1 cellular context compared by ENCODE assay signal in the genomic region with DNA sequence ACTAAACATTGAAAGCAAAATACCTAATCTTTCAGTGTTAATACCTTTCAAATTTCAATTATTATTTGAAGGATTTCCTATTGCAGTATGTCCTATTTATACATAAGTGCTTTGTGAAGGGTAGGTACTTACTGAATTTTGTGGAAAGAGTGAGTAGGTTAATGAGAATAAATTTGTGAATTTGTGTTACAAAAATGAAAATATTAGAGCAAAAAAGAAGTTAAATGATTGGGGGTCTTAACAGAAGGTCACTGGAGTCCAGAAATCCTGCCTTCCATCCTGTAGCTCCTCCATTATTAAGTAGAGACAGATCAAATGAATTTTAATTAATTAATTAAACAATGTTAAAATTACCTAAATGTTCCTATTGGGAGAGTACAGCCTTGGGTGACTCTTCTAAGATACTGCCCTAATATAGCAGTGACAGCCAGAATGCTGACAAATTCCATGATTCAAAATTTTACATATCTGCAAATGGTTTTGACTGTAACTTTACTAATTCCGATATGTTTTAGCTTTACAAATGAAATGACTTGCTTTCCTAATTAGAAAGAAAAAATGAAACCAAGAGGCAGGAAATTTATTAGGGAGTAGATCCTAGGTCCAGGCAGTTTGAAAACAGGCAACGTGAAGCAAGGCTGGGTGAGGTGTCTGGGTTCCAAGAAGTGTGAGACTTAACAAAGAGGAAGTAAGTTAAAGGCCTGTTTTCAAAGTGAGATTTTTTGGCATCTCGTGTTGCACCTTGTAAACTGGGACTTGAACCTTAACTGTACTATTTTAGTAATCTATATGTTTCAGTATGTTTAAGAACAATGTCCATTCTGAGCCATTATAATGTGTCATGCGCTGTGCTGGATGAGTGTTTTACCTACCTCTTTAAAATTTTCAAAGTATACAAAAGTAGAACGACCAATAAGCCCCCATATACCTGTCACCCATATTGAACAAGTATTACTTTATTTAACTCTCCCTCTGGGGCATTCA.
TF ChIP-seq lines count a peak whose summit lies in the region.

No MANE protein-coding gene starts in this region.

TF ChIP-seq in K562, 482 proteins besides CTCF, POLR2A, EP300 and RAD21 (continued from another document and continues in another):
- TF ChIP-seq, protein P1, sequence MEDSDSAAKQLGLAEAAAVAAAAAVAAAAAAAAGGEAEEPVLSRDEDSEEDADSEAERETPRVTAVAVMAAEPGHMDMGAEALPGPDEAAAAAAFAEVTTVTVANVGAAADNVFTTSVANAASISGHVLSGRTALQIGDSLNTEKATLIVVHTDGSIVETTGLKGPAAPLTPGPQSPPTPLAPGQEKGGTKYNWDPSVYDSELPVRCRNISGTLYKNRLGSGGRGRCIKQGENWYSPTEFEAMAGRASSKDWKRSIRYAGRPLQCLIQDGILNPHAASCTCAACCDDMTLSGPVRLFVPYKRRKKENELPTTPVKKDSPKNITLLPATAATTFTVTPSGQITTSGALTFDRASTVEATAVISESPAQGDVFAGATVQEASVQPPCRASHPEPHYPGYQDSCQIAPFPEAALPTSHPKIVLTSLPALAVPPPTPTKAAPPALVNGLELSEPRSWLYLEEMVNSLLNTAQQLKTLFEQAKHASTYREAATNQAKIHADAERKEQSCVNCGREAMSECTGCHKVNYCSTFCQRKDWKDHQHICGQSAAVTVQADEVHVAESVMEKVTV (CRISPR knock-in tag; IDR thresholded peaks at IDR 0.05) = peak; percentile 12; the same call in 1 of the 2 replicates
- peak; percentile 46; the same call in 1 of the 2 replicates for TF ChIP-seq ZNF212 (CRISPR knock-in tag; IDR thresholded peaks at IDR 0.05)
- TF ChIP-seq RCOR1 (IDR thresholded peaks at IDR 0.05; ENCODE audit: borderline replicate concordance in 1 of 2, low read depth in 2 of 2, low read length in 2 of 2) = peak in 1 of 2 experiments; percentile 76; a peak in 2 of 4 replicates
- TF ChIP-seq, protein P2, sequence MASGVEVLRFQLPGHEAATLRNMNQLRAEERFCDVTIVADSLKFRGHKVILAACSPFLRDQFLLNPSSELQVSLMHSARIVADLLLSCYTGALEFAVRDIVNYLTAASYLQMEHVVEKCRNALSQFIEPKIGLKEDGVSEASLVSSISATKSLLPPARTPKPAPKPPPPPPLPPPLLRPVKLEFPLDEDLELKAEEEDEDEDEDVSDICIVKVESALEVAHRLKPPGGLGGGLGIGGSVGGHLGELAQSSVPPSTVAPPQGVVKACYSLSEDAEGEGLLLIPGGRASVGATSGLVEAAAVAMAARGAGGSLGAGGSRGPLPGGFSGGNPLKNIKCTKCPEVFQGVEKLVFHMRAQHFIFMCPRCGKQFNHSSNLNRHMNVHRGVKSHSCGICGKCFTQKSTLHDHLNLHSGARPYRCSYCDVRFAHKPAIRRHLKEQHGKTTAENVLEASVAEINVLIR (CRISPR knock-in tag; IDR thresholded peaks at IDR 0.05) = peak; percentile 51; the same call in 1 of the 2 replicates
- TF ChIP-seq MAFK (IDR thresholded peaks at IDR 0.05; ENCODE audit: low read length) = 0 out of 2 replicates have a peak, but pooled peaks have one; percentile 16
- peak; percentile 69; the same call in 1 of the 2 replicates for TF ChIP-seq ERF (CRISPR knock-in tag; IDR thresholded peaks at IDR 0.05)
- peak; percentile 68 for TF ChIP-seq TBP (optimal IDR thresholded peaks at IDR 0.05; ENCODE audit: low read depth, low read length)
- no peak for TF ChIP-seq ZNF3 (CRISPR knock-in tag; IDR thresholded peaks at IDR 0.05)
- peak; percentile 20 to 65; a peak in 3 of 4 replicates for TF ChIP-seq MAZ (CRISPR knock-in tag; conservative IDR thresholded peaks at IDR 0.05 in 1 of 2, IDR thresholded peaks at IDR 0.05 in 1 of 2)
- 0 out of 2 replicates have a peak, but pooled peaks have one; percentile 76 for TF ChIP-seq ZNF589 (CRISPR knock-in tag; IDR thresholded peaks at IDR 0.05; ENCODE audit: low read depth)
- TF ChIP-seq, protein P3, sequence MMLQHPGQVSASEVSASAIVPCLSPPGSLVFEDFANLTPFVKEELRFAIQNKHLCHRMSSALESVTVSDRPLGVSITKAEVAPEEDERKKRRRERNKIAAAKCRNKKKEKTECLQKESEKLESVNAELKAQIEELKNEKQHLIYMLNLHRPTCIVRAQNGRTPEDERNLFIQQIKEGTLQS (IDR thresholded peaks at IDR 0.05) = no peak
- TF ChIP-seq, protein P3 (CRISPR knock-in tag; conservative IDR thresholded peaks at IDR 0.05) = no peak
- 0 out of 2 replicates have a peak, but pooled peaks have one; percentile 23 for TF ChIP-seq JUND (IDR thresholded peaks at IDR 0.05; ENCODE audit: borderline replicate concordance, low read depth, low read length)
- TF ChIP-seq JUND (tag; IDR thresholded peaks at IDR 0.05; ENCODE audit: borderline replicate concordance, low read depth, low read length) = peak; percentile 73; the same call in 2 of the 3 replicates
- TF ChIP-seq, protein P4, sequence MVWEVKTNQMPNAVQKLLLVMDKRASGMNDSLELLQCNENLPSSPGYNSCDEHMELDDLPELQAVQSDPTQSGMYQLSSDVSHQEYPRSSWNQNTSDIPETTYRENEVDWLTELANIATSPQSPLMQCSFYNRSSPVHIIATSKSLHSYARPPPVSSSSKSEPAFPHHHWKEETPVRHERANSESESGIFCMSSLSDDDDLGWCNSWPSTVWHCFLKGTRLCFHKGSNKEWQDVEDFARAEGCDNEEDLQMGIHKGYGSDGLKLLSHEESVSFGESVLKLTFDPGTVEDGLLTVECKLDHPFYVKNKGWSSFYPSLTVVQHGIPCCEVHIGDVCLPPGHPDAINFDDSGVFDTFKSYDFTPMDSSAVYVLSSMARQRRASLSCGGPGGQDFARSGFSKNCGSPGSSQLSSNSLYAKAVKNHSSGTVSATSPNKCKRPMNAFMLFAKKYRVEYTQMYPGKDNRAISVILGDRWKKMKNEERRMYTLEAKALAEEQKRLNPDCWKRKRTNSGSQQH (CRISPR knock-in tag; IDR thresholded peaks at IDR 0.05) = peak; percentile 54; the same call in 1 of the 2 replicates
- no peak for TF ChIP-seq RBM25 (IDR thresholded peaks at IDR 0.05; ENCODE audit: low read depth, low read length, severe bottlenecking)
- TF ChIP-seq JUN (IDR thresholded peaks at IDR 0.05; ENCODE audit: borderline replicate concordance, low read depth, low read length) = 0 out of 2 replicates have a peak, but pooled peaks have one; percentile 11
- TF ChIP-seq JUN (CRISPR knock-in tag; IDR thresholded peaks at IDR 0.05; ENCODE audit: borderline replicate concordance) = no peak
- TF ChIP-seq BRD9 (IDR thresholded peaks at IDR 0.05; ENCODE audit: low read depth, partially characterized antibody) = peak; percentile 81
- no peak; the same call in 1 of the 2 replicates for TF ChIP-seq ETV1 (tag; conservative IDR thresholded peaks at IDR 0.05; ENCODE audit: low read depth)
- TF ChIP-seq ETV6 (IDR thresholded peaks at IDR 0.05; ENCODE audit: borderline replicate concordance in 1 of 2, low read depth in 2 of 2, low read length in 1 of 2) = peak; percentile 28 to 89; a peak in 3 of 4 replicates
- no peak for TF ChIP-seq ETV6 (CRISPR knock-in tag; IDR thresholded peaks at IDR 0.05; ENCODE audit: borderline replicate concordance)
- 0 out of 2 replicates have a peak, but pooled peaks have one; percentile 47 for TF ChIP-seq ZNF134 (CRISPR knock-in tag; conservative IDR thresholded peaks at IDR 0.05)
- peak; percentile 77 to 88 for TF ChIP-seq FOXK2 (conservative IDR thresholded peaks at IDR 0.05 in 1 of 2, IDR thresholded peaks at IDR 0.05 in 1 of 2; ENCODE audit: low read depth in 2 of 2)
- TF ChIP-seq, protein P5, sequence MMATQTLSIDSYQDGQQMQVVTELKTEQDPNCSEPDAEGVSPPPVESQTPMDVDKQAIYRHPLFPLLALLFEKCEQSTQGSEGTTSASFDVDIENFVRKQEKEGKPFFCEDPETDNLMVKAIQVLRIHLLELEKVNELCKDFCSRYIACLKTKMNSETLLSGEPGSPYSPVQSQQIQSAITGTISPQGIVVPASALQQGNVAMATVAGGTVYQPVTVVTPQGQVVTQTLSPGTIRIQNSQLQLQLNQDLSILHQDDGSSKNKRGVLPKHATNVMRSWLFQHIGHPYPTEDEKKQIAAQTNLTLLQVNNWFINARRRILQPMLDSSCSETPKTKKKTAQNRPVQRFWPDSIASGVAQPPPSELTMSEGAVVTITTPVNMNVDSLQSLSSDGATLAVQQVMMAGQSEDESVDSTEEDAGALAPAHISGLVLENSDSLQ (IDR thresholded peaks at IDR 0.05) = peak; percentile 32; the same call in 1 of the 2 replicates
- TF ChIP-seq HCFC1 (IDR thresholded peaks at IDR 0.05; ENCODE audit: low read depth, low read length) = no peak
- TF ChIP-seq ZFX (CRISPR knock-in tag; IDR thresholded peaks at IDR 0.05) = peak; percentile 47
- TF ChIP-seq ARID1B (IDR thresholded peaks at IDR 0.05) = peak; percentile 2; the same call in 1 of the 2 replicates
- 0 out of 2 replicates have a peak, but pooled peaks have one; percentile 26 for TF ChIP-seq BHLHE40 (IDR thresholded peaks at IDR 0.05; ENCODE audit: low read length)
- TF ChIP-seq, protein P6, sequence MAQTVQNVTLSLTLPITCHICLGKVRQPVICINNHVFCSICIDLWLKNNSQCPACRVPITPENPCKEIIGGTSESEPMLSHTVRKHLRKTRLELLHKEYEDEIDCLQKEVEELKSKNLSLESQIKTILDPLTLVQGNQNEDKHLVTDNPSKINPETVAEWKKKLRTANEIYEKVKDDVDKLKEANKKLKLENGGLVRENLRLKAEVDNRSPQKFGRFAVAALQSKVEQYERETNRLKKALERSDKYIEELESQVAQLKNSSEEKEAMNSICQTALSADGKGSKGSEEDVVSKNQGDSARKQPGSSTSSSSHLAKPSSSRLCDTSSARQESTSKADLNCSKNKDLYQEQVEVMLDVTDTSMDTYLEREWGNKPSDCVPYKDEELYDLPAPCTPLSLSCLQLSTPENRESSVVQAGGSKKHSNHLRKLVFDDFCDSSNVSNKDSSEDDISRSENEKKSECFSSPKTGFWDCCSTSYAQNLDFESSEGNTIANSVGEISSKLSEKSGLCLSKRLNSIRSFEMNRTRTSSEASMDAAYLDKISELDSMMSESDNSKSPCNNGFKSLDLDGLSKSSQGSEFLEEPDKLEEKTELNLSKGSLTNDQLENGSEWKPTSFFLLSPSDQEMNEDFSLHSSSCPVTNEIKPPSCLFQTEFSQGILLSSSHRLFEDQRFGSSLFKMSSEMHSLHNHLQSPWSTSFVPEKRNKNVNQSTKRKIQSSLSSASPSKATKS (CRISPR knock-in tag; IDR thresholded peaks at IDR 0.05) = no peak
- no peak for TF ChIP-seq SAFB2 (IDR thresholded peaks at IDR 0.05; ENCODE audit: borderline replicate concordance, low read depth, low read length, severe bottlenecking)
- TF ChIP-seq DPF2 (IDR thresholded peaks at IDR 0.05) = peak; percentile 56
- TF ChIP-seq CXXC5 (CRISPR knock-in tag; IDR thresholded peaks at IDR 0.05) = 0 out of 2 replicates have a peak, but pooled peaks have one; percentile 28
- TF ChIP-seq FOXM1 (IDR thresholded peaks at IDR 0.05; ENCODE audit: low read depth) = peak; percentile 48; the same call in 1 of the 2 replicates
- TF ChIP-seq FOXM1 (CRISPR knock-in tag; IDR thresholded peaks at IDR 0.05; ENCODE audit: low read depth) = no peak
- TF ChIP-seq ZNF197 (CRISPR knock-in tag; IDR thresholded peaks at IDR 0.05; ENCODE audit: low read depth) = no peak
- no peak for TF ChIP-seq NR3C1 (CRISPR knock-in tag; IDR thresholded peaks at IDR 0.05)
- TF ChIP-seq MYC (IDR thresholded peaks at IDR 0.05; ENCODE audit: low read depth, low read length) = peak; percentile 43
- TF ChIP-seq MYC (CRISPR knock-in tag; IDR thresholded peaks at IDR 0.05; ENCODE audit: borderline replicate concordance, low read depth) = no peak
- TF ChIP-seq, protein P7, sequence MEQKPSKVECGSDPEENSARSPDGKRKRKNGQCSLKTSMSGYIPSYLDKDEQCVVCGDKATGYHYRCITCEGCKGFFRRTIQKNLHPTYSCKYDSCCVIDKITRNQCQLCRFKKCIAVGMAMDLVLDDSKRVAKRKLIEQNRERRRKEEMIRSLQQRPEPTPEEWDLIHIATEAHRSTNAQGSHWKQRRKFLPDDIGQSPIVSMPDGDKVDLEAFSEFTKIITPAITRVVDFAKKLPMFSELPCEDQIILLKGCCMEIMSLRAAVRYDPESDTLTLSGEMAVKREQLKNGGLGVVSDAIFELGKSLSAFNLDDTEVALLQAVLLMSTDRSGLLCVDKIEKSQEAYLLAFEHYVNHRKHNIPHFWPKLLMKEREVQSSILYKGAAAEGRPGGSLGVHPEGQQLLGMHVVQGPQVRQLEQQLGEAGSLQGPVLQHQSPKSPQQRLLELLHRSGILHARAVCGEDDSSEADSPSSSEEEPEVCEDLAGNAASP (IDR thresholded peaks at IDR 0.05) = 0 out of 2 replicates have a peak, but pooled peaks have one; percentile 14
- 0 out of 2 replicates have a peak, but pooled peaks have one; percentile 55 for TF ChIP-seq FOXJ2 (tag; IDR thresholded peaks at IDR 0.05)
- peak; percentile 63 for TF ChIP-seq SMARCA4 (IDR thresholded peaks at IDR 0.05)
- TF ChIP-seq, protein P8, sequence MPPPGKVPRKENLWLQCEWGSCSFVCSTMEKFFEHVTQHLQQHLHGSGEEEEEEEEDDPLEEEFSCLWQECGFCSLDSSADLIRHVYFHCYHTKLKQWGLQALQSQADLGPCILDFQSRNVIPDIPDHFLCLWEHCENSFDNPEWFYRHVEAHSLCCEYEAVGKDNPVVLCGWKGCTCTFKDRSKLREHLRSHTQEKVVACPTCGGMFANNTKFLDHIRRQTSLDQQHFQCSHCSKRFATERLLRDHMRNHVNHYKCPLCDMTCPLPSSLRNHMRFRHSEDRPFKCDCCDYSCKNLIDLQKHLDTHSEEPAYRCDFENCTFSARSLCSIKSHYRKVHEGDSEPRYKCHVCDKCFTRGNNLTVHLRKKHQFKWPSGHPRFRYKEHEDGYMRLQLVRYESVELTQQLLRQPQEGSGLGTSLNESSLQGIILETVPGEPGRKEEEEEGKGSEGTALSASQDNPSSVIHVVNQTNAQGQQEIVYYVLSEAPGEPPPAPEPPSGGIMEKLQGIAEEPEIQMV (tag; conservative IDR thresholded peaks at IDR 0.05; ENCODE audit: low read depth) = 0 out of 2 replicates have a peak, but pooled peaks have one; percentile 37
- peak; percentile 77 for TF ChIP-seq POLR2H (tag; IDR thresholded peaks at IDR 0.05; ENCODE audit: low read depth)
- TF ChIP-seq MTA1 (IDR thresholded peaks at IDR 0.05; ENCODE audit: borderline replicate concordance) = peak; percentile 53; the same call in 1 of the 2 replicates
- TF ChIP-seq TAF1 (IDR thresholded peaks at IDR 0.05; ENCODE audit: control insufficient read depth, extremely low read depth, insufficient read depth, low read length, severe bottlenecking) = peak; percentile 36
- peak; percentile 33 for TF ChIP-seq KDM5B (IDR thresholded peaks at IDR 0.05; ENCODE audit: insufficient replicate concordance, low read depth, low read length)
- peak in 1 of 2 experiments; percentile 77; a peak in 1 of 4 replicates for TF ChIP-seq ARNT (IDR thresholded peaks at IDR 0.05)
